Comparison of ENCODE assay signal across 1 cellular context in the genomic region with DNA sequence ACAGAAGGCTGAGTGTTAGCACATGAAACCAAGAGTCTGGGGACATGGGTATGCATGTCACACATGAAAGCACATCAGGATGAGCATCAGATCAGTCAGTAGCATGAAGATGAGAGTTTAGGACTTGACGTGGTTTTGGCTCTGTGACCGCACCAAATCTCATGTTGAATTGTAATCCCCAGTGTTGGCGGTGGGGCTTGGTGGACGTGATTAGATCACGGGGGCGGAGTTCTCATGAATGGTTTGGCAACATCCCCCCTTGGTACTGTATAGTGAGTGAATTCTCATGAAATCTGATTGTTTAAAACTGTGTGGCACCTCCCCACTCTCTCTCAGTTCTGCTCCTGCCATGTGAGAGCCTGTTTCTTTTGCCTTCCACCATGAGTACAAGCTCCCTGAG.
TF ChIP-seq lines count a peak whose summit lies in the region.

No MANE protein-coding gene starts in this region.

TF ChIP-seq in GM23338, 12 proteins besides CTCF, POLR2A, EP300 and RAD21 (continued from another document):
- TF ChIP-seq ZNF114 (CRISPR knock-in tag; IDR thresholded peaks at IDR 0.05): no peak
- no peak for TF ChIP-seq EZH2phosphoT487 (IDR thresholded peaks at IDR 0.05; ENCODE audit: unreplicated experiment)
TF ChIP-seq in GM23338: peak in this region for 0.
